In the genomic region with DNA sequence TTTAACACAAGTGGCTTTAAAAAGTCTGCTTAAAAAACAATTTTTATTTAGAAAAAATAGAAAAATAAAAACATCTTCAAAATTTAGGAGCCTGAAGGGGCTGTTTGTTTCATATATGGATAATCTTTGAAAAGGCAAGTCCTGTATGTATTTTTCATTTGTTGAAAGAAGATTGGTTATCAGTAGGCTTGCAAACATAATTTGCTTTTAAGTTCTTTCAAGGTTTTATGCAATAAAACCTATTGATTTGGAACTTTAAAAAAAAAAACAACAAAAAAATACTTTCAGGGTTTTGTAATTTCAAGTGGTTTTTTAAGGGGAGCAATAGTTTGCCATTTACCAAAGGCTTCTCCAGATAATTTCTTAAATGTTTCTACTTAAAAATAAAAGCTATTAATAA, we compare ENCODE assay signal across 20 cellular contexts. TPM values are rescaled to one million over a fixed set of nuclear protein-coding genes. Genes with fewer than 3 reads are reported as not detected.
DNase-seq lines count a peak whose midpoint lies in the region; ATAC-seq, FAIRE-seq and TF ChIP-seq lines count a peak whose summit lies in the region.
"Had no signal": no experiment of that assay in that cellular context is flagged by ENCODE, and none has a peak within 500 bp of the region (broad histone marks: within the 10 kb centered on the region; RNA-seq: fewer than 3 reads in every experiment).

No MANE protein-coding gene starts in this region.

- DNase-seq in K562 (ENCODE audit: extremely low read depth in 1 of 4, low spot score in 3 of 4) (no peak), pancreas (no peak), mesenchymal stem cell (no peak), esophagus muscularis mucosa (ENCODE audit: extremely low spot score) (no peak)
- DNase-seq: 8988T; Caco-2; CD4-positive, CD25-positive, alpha-beta regulatory T cell; CD8-positive, alpha-beta T cell; DMS153; DND-41; GDM1; H9 had no signal

- TF ChIP-seq EP300 in K562 (IDR thresholded peaks at IDR 0.05; ENCODE audit: low read length): no peak
- no peak for TF ChIP-seq EP300 in esophagus muscularis mucosa (IDR thresholded peaks at IDR 0.05)

- H3K27ac ChIP-seq in K562 (ENCODE audit: extremely low read depth, low read depth, low read length) (no peak overlapping the region), pancreas (no peak overlapping the region), mesenchymal stem cell (ENCODE audit: low read length, poor library complexity, severe bottlenecking) (no peak overlapping the region), esophagus muscularis mucosa (replicated peaks in 1 of 4) (no peak overlapping the region)
- H3K27ac ChIP-seq: BLaER1, C4-2B had no signal

- TF ChIP-seq POLR2A in K562 (conservative IDR thresholded peaks at IDR 0.05) (no peak), esophagus muscularis mucosa (IDR thresholded peaks at IDR 0.05; ENCODE audit: low read depth) (no peak)

- H2BK12ac ChIP-seq in mesenchymal stem cell (ENCODE audit: low read length in 2 of 2): no peak overlapping the region

- H3K4me2 ChIP-seq in K562 (ENCODE audit: insufficient read depth, low read length) (no peak overlapping the region), mesenchymal stem cell (ENCODE audit: low read length, poor library complexity, severe bottlenecking) (no peak overlapping the region)
- H3K4me2 ChIP-seq: BLaER1, GM23338 had no signal

- H2BK5ac ChIP-seq in mesenchymal stem cell (ENCODE audit: low read depth, low read length, poor library complexity, severe bottlenecking): no peak overlapping the region

- ATAC-seq in K562 (no peak), pancreas (peak in 1 of 4 donors; percentile 39), GM19467 (IDR thresholded peaks at IDR 0.05; ENCODE audit: unreplicated experiment) (no peak)
- ATAC-seq: CD8-positive, alpha-beta T cell; GM12878; GM23338; HCT116 had no signal

- H3K79me1 ChIP-seq in mesenchymal stem cell (replicated peaks; ENCODE audit: low read length, poor library complexity, severe bottlenecking): peaks cover 12% of the 10 kb centered on the region

- no peak overlapping the region for H3K14ac ChIP-seq in mesenchymal stem cell (ENCODE audit: low read length in 2 of 2)

- H4K8ac ChIP-seq in mesenchymal stem cell (ENCODE audit: low read length): no peak overlapping the region

- H3K4ac ChIP-seq in mesenchymal stem cell (ENCODE audit: low read depth in 1 of 2, low read length in 2 of 2): no peak overlapping the region

- H3K4me1 ChIP-seq in K562 (replicated peaks in 1 of 2; ENCODE audit: control insufficient read depth in 2 of 2, insufficient read depth in 2 of 2, low read length in 2 of 2): no peaks in the 10 kb centered on the region
- peaks cover 0 to 35% (median 23%) of the 10 kb centered on the region in 3 donors for H3K4me1 ChIP-seq in pancreas
- no peaks in the 10 kb centered on the region for H3K4me1 ChIP-seq in mesenchymal stem cell (ENCODE audit: control insufficient read depth, insufficient read depth, low read depth, low read length)
- H3K4me1 ChIP-seq in esophagus muscularis mucosa: peaks cover 6 to 36% (median 28%) of the 10 kb centered on the region in 4 donors
- H3K4me1 ChIP-seq: BLaER1 had no signal

- in situ Hi-C loops in K562 (cut with MboI): no loop called here

- no TSS peak for BruUV-seq in K562 (replicated peaks; lab: Mats Ljungman, UMichigan)

- H3K9ac ChIP-seq in K562 (ENCODE audit: insufficient read depth in 1 of 2, low read depth in 2 of 2, low read length in 2 of 2) (no peak overlapping the region), mesenchymal stem cell (ENCODE audit: low read length) (no peak overlapping the region)
- H3K9ac ChIP-seq: BLaER1 had no signal

- no peak overlapping the region for H2BK120ac ChIP-seq in mesenchymal stem cell (ENCODE audit: low read depth, low read length)

- no peak for TF ChIP-seq RAD21 in K562 (CRISPR knock-in tag; conservative IDR thresholded peaks at IDR 0.05 in 1 of 2, IDR thresholded peaks at IDR 0.05 in 1 of 2)

- no peak overlapping the region for H3K4me3 ChIP-seq in K562
- H3K4me3 ChIP-seq in pancreas: no peak overlapping the region
- no peak overlapping the region for H3K4me3 ChIP-seq in mesenchymal stem cell (ENCODE audit: insufficient read depth in 1 of 2, low read depth in 1 of 2, low read length in 2 of 2)
- no peak overlapping the region for H3K4me3 ChIP-seq in esophagus muscularis mucosa
- H3K4me3 ChIP-seq: BLaER1, GM12878, GM23338 had no signal

- H3K9me3 ChIP-seq in K562 (replicated peaks; ENCODE audit: control insufficient read depth, insufficient read depth, low read depth, low read length): no peaks in the 10 kb centered on the region
- no peaks in the 10 kb centered on the region for H3K9me3 ChIP-seq in pancreas
- no peaks in the 10 kb centered on the region for H3K9me3 ChIP-seq in mesenchymal stem cell (ENCODE audit: control insufficient read depth, low read length)
- no peaks in the 10 kb centered on the region for H3K9me3 ChIP-seq in esophagus muscularis mucosa
- H3K9me3 ChIP-seq: BLaER1, Caco-2 had no signal

- H2AK5ac ChIP-seq in mesenchymal stem cell (ENCODE audit: low read length, severe bottlenecking): no peak overlapping the region

- intact Hi-C loops in K562 (cut with micrococcal nuclease): no loop called here
- intact Hi-C loops in pancreas (cut with DNase I): no loop called here
- intact Hi-C loops in esophagus muscularis mucosa (cut with DNase I): no loop called here

- H2BK15ac ChIP-seq in mesenchymal stem cell (ENCODE audit: low read depth, poor library complexity, severe bottlenecking): no peak overlapping the region

- CTCF ChIA-PET in K562 (lab: Yijun Ruan, JAX; ENCODE audit: low intra/inter-chr PET ratio): no interaction called here

- no peak overlapping the region for H3K23ac ChIP-seq in mesenchymal stem cell (ENCODE audit: low read length in 2 of 2)

- H3K36me3 ChIP-seq in K562 (ENCODE audit: control insufficient read depth, insufficient read depth, low read length) (peaks cover 32% of the 10 kb centered on the region; the same call in 2 of the 3 replicates), pancreas (peaks cover 0 to 14% (median 0%) of the 10 kb centered on the region in 3 donors), mesenchymal stem cell (ENCODE audit: control insufficient read depth in 1 of 2, insufficient read depth in 2 of 2, low read depth in 1 of 2, low read length in 2 of 2) (peaks cover 8 to 34% of the 10 kb centered on the region in 2 experiments), esophagus muscularis mucosa (peaks cover 11 to 21% (median 16%) of the 10 kb centered on the region in 4 donors)

- H4K20me1 ChIP-seq in K562 (replicated peaks; ENCODE audit: control insufficient read depth, insufficient read depth, low read length): no peaks in the 10 kb centered on the region

- TF ChIP-seq CTCF in K562 (IDR thresholded peaks at IDR 0.05 in 2 of 3, conservative IDR thresholded peaks at IDR 0.05 in 1 of 3; ENCODE audit: insufficient read depth in 2 of 3, low read depth in 1 of 3, low read length in 3 of 3): no peak
- TF ChIP-seq CTCF in pancreas (IDR thresholded peaks at IDR 0.05): no peak
- TF ChIP-seq CTCF in esophagus muscularis mucosa (IDR thresholded peaks at IDR 0.05): no peak

- H3K18ac ChIP-seq in mesenchymal stem cell (ENCODE audit: low read depth in 1 of 2, low read length in 2 of 2): no peak overlapping the region

- no peaks in the 10 kb centered on the region for H3K9me1 ChIP-seq in K562 (ENCODE audit: control insufficient read depth, insufficient read depth, low read length)

- H4K91ac ChIP-seq in mesenchymal stem cell (ENCODE audit: low read length): no peak overlapping the region

- no peaks in the 10 kb centered on the region for H3K79me2 ChIP-seq in K562 (ENCODE audit: control insufficient read depth, insufficient read depth, low read length)

- POLR2A ChIA-PET in K562 (lab: Yijun Ruan, JAX): interaction anchor here (1.1 kb wide), 1 partner anchor 314 kb away, joined by 4 read pairs; no protein-coding TSS in a partner anchor

- H2AFZ ChIP-seq in K562 (ENCODE audit: low read depth, low read length) (no peak overlapping the region), mesenchymal stem cell (ENCODE audit: low read depth, low read length) (no peak overlapping the region)
- H2AFZ ChIP-seq: GM23338 had no signal

- H3K27me3 ChIP-seq in K562 (ENCODE audit: control insufficient read depth in 2 of 2, insufficient read depth in 2 of 2, low read length in 2 of 2) (no peaks in the 10 kb centered on the region), pancreas (no peaks in the 10 kb centered on the region), mesenchymal stem cell (ENCODE audit: control insufficient read depth in 1 of 2, insufficient read depth in 1 of 2, low read length in 2 of 2) (no peaks in the 10 kb centered on the region), esophagus muscularis mucosa (no peaks in the 10 kb centered on the region)
- H3K27me3 ChIP-seq: BLaER1 had no signal

- FAIRE-seq in G401.6 (lab: Jason Lieb, UNC) (peak; percentile 58), K562 (lab: Jason Lieb, UNC) (peak; percentile 56), pancreas (lab: Jason Lieb, UNC) (peak; percentile 68)
- FAIRE-seq: GM12878, GM19239 had no signal

RNA-seq across cellular contexts. Expression of a gene that starts 35.6 kb away (rescaled TPM):
- 5.6 and 12.5 TPM in 2 replicates for total RNA-seq in K562 (2011; cell fraction: chromatin; rRNA removed; ENCODE audit: low replicate concordance)
- 7.0 and 7.8 TPM in 2 replicates for total RNA-seq in K562 (2011; cell fraction: nucleolus; rRNA removed)
- total RNA-seq in K562 (2011; cell fraction: nucleoplasm; rRNA removed): 12.7 and 24.7 TPM in 2 replicates
- 97.1 and 107 TPM in 2 replicates for total RNA-seq in K562 (2014; rRNA removed)
- total RNA-seq in K562 (2014; rRNA removed; fragmentation: Illumina TruSeq; extraction: Trizol): 44.2 and 46.9 TPM in 2 replicates
- total RNA-seq in K562 (2015; rRNA removed; fragmentation: Illumina TruSeq; extraction: Trizol): 40.6 and 41.5 TPM in 2 replicates
- 81.5 and 93.0 TPM in 2 replicates for total RNA-seq in K562 (2021)
- polyA plus RNA-seq in K562 (2011; rRNA removed): 53.9 and 75.6 TPM in 2 replicates
- 66.0 and 157 TPM in 2 replicates for polyA plus RNA-seq in K562 (2011; cell fraction: cytosol; rRNA removed)
- 21.3 TPM in 2 replicates for polyA plus RNA-seq in K562 (2011; cell fraction: nucleus; rRNA removed)
- 46.4 and 69.9 TPM in 2 replicates for polyA plus RNA-seq in K562 (2012)
- polyA plus RNA-seq in K562 (2014; fragmentation: Illumina TruSeq; extraction: Trizol): 26.3 and 41.4 TPM in 2 replicates
- polyA plus RNA-seq in K562 (2014; fragmentation: Nextera tagmentation; extraction: Ambion mirVana): 10 to 100 TPM in 1 of 2 experiments, 1 to 10 TPM in 1; 5.6 to 12.3 TPM
- 121 and 127 TPM in 2 replicates for polyA plus RNA-seq in K562 (2014; rRNA removed)
- polyA minus RNA-seq in K562 (2011; rRNA and poly(A)+ RNA removed): 8.3 and 9.3 TPM in 2 replicates
- polyA minus RNA-seq in K562 (2011; cell fraction: cytosol; rRNA and poly(A)+ RNA removed): 7.8 and 12.4 TPM in 2 replicates
- polyA minus RNA-seq in K562 (2011; cell fraction: nucleus; rRNA and poly(A)+ RNA removed): 8.1 and 10.7 TPM in 2 replicates
- total RNA-seq in pancreas: 10 to 100 TPM in 5 of 6 donors, 1 to 10 TPM in 1; 9.3 to 19.2 (median 14.4) TPM
- 10 to 100 TPM; 19.5 to 21.7 TPM for polyA plus RNA-seq in pancreas
- 35.2 TPM for polyA plus RNA-seq in mesenchymal stem cell (2013, experiment 1 of 2)
- 36.2 TPM for polyA plus RNA-seq in mesenchymal stem cell (2013, experiment 2 of 2)
- total RNA-seq in esophagus muscularis mucosa: 10 to 100 TPM; 18.7 to 45.8 (median 32.0) TPM

RNA-seq across cellular contexts. Expression of a gene that starts 36.0 kb away (rescaled TPM):
- 2.4 and 5.2 TPM in 2 replicates for total RNA-seq in K562 (2011; cell fraction: chromatin; rRNA removed; ENCODE audit: low replicate concordance)
- 2.5 TPM in 2 replicates for total RNA-seq in K562 (2011; cell fraction: nucleolus; rRNA removed)
- 2.4 and 2.7 TPM in 2 replicates for total RNA-seq in K562 (2011; cell fraction: nucleoplasm; rRNA removed)
- total RNA-seq in K562 (2014; rRNA removed) (1.8 and 2.2 TPM in 2 replicates), K562 (2014; rRNA removed; fragmentation: Illumina TruSeq; extraction: Trizol) (2.5 and 2.8 TPM in 2 replicates), K562 (2015; rRNA removed; fragmentation: Illumina TruSeq; extraction: Trizol) (1.2 and 1.3 TPM in 2 replicates), K562 (2021) (1.1 and 1.4 TPM in 2 replicates), pancreas (1 to 10 TPM in 5 of 6 donors, under 1 TPM in 1; 0.73 to 1.9 (median 1.4) TPM), esophagus muscularis mucosa (10 to 100 TPM in 3 of 4 donors, 1 to 10 TPM in 1; 7.8 to 15.0 (median 12.8) TPM)
- polyA plus RNA-seq in K562 (2011; rRNA removed) (1.5 and 1.8 TPM in 2 replicates), K562 (2014; fragmentation: Illumina TruSeq; extraction: Trizol) (2.0 and 2.3 TPM in 2 replicates), K562 (2014; fragmentation: Nextera tagmentation; extraction: Ambion mirVana) (1 to 10 TPM in 1 of 2 experiments, under 1 TPM in 1; 0.58 to 1.3 TPM), K562 (2014; rRNA removed) (1.4 and 1.9 TPM in 2 replicates), pancreas (1 to 10 TPM in 1 of 2 donors, under 1 TPM in 1; 0.92 to 1.2 TPM)
- 0.54 and 0.78 TPM in 2 replicates for polyA plus RNA-seq in K562 (2011; cell fraction: cytosol; rRNA removed)
- polyA plus RNA-seq in K562 (2011; cell fraction: nucleus; rRNA removed): 0.56 and 1.0 TPM in 2 replicates
- 0.98 and 1.8 TPM in 2 replicates for polyA plus RNA-seq in K562 (2012)
- polyA minus RNA-seq in K562 (2011; rRNA and poly(A)+ RNA removed): 2.0 and 3.5 TPM in 2 replicates
- polyA minus RNA-seq in K562 (2011; cell fraction: cytosol; rRNA and poly(A)+ RNA removed): 1.3 TPM in 1 of 2 replicates, not detected in the other
- 4.8 and 6.3 TPM in 2 replicates for polyA minus RNA-seq in K562 (2011; cell fraction: nucleus; rRNA and poly(A)+ RNA removed)
- polyA plus RNA-seq in mesenchymal stem cell (2013, experiment 1 of 2): 9.5 TPM
- polyA plus RNA-seq in mesenchymal stem cell (2013, experiment 2 of 2): 9.1 TPM
- total RNA-seq: CD4-positive, CD25-positive, alpha-beta regulatory T cell had no signal
